ENCODE assay signal across 13 cellular contexts in genomic region chr7:90222811-90223725, GRCh38. TPM values are rescaled to one million over a fixed set of nuclear protein-coding genes. Genes with fewer than 3 reads are reported as not detected.
A peak's percentile ranks its signal among the peaks of the same experiment; 100 is the strongest.
DNase-seq lines count a peak whose midpoint lies in the region; ATAC-seq and TF ChIP-seq lines count a peak whose summit lies in the region.
"Had no signal": no experiment of that assay in that cellular context is flagged by ENCODE, and none has a peak within 500 bp of the region (broad histone marks: within the 10 kb centered on the region; RNA-seq: fewer than 3 reads in every experiment).

No MANE protein-coding gene starts in this region.

- in situ Hi-C loops in IMR-90 (cut with MboI; ENCODE audit: low sequenced_read_pairs): no loop called here

- no peak overlapping the region for H2BK120ac ChIP-seq in IMR-90 (ENCODE audit: low read depth, low read length)

- H3K27ac Mint-ChIP-seq in activated CD4-positive, alpha-beta memory T cell treated with anti-CD3 and anti-CD28 coated beads for 36 hours: no peak overlapping the region
- H3K27ac Mint-ChIP-seq: activated T-cell treated with anti-CD3 and anti-CD28 coated beads, Interleukin-2, amount 50 U/mL, for 72 hours had no signal

- no peak overlapping the region for H3K14ac ChIP-seq in IMR-90 (replicated peaks; ENCODE audit: low read depth, low read length)

- TF ChIP-seq RAD21 in IMR-90 (IDR thresholded peaks at IDR 0.05; ENCODE audit: low read length): no peak

- peaks cover 18% of the 10 kb centered on the region for H3K27me3 Mint-ChIP-seq in activated CD4-positive, alpha-beta memory T cell treated with anti-CD3 and anti-CD28 coated beads for 36 hours

- H2AK5ac ChIP-seq in IMR-90 (ENCODE audit: low read depth, low read length): no peak overlapping the region

- H4K20me1 ChIP-seq in IMR-90 (ENCODE audit: insufficient read depth, low read length): no peaks in the 10 kb centered on the region

- H3K27ac ChIP-seq in AG04450 (ENCODE audit: low read depth, low read length) (peak overlapping the region; percentile 86), IMR-90 (ENCODE audit: insufficient read depth, low read length) (peak overlapping the region; percentile 1; the same call in 1 of the 2 replicates)
- H3K27ac ChIP-seq: epithelial cell of prostate had no signal

- H3K9me3 Mint-ChIP-seq in activated CD4-positive, alpha-beta memory T cell treated with anti-CD3 and anti-CD28 coated beads for 36 hours: no peaks in the 10 kb centered on the region
- H3K9me3 Mint-ChIP-seq: activated T-cell treated with anti-CD3 and anti-CD28 coated beads, Interleukin-2, amount 50 U/mL, for 72 hours had no signal

- intact Hi-C loops in IMR-90 (cut with micrococcal nuclease): no loop called here
- intact Hi-C loops in mucosa of descending colon (cut with DNase I, micrococcal nuclease): no loop called here
- intact Hi-C loops in activated CD4-positive, alpha-beta memory T cell treated with anti-CD3 and anti-CD28 coated beads for 36 hours (cut with micrococcal nuclease): no loop called here

- H2BK5ac ChIP-seq in IMR-90 (ENCODE audit: low read depth, low read length, poor library complexity, severe bottlenecking): no peak overlapping the region

- no peak overlapping the region for H4K8ac ChIP-seq in IMR-90 (ENCODE audit: low read depth in 2 of 2, low read length in 2 of 2)

- H3K4me3 ChIP-seq in AG04450 (ENCODE audit: low read depth, low read length) (no peak overlapping the region), IMR-90 (ENCODE audit: insufficient read depth, low read depth, low read length) (no peak overlapping the region), cardiac fibroblast (replicated peaks in 1 of 2; ENCODE audit: low read depth in 2 of 2, low read length in 2 of 2) (no peak overlapping the region), mucosa of descending colon (no peak overlapping the region)
- H3K4me3 ChIP-seq: skin epidermis had no signal

- TF ChIP-seq POLR2A in IMR-90 (IDR thresholded peaks at IDR 0.05; ENCODE audit: low read depth, low read length): no peak

- peak; percentile 56 for DNase-seq in AG04450 (ENCODE audit: low read depth, low spot score)
- DNase-seq in IMR-90: peak; percentile 68
- peak; percentile 37 to 66 for DNase-seq in cardiac fibroblast (ENCODE audit: low read depth in 2 of 2)
- DNase-seq in mucosa of descending colon: no peak
- DNase-seq in superior temporal gyrus (ENCODE audit: extremely low spot score): no peak
- no peak for DNase-seq in GM19240 (ENCODE audit: insufficient read length, low spot score)
- DNase-seq in activated CD4-positive, alpha-beta memory T cell treated with anti-CD3 and anti-CD28 coated beads for 36 hours: no peak
- DNase-seq: activated T-cell treated with anti-CD3 and anti-CD28 coated beads, Interleukin-2, amount 50 U/mL, for 72 hours; C1 segment of cervical spinal cord; NCI-H1436 had no signal

- no peak overlapping the region for H3K18ac ChIP-seq in IMR-90 (ENCODE audit: low read depth, low read length)

- CTCF ChIA-PET in AG04450 (lab: Charles Lee): interaction anchor here (0.9 to 2.6 kb wide), 4 partner anchors 11 to 204 kb away, joined by 3 to 21 read pairs (median 4); partner anchors contain the start of gene STEAP2
- CTCF ChIA-PET in IMR-90 (lab: Yijun Ruan, JAX): interaction anchor here (2.2 kb wide), 1 partner anchor 11 kb away, joined by 6 read pairs; the partner anchor contains the start of gene STEAP2
- CTCF ChIA-PET in activated CD4-positive, alpha-beta memory T cell treated with anti-CD3 and anti-CD28 coated beads for 36 hours (lab: Charles Lee): no interaction called here

- no peak overlapping the region for H2BK15ac ChIP-seq in IMR-90 (ENCODE audit: low read depth, low read length)

- H3K4me1 ChIP-seq in IMR-90 (ENCODE audit: control insufficient read depth, insufficient read depth, low read length) (no peaks in the 10 kb centered on the region), mucosa of descending colon (ENCODE audit: low read depth) (no peaks in the 10 kb centered on the region)

- H3K9me1 ChIP-seq in IMR-90 (ENCODE audit: insufficient read depth, low read length): no peaks in the 10 kb centered on the region

- no peaks in the 10 kb centered on the region for H3K4me1 Mint-ChIP-seq in activated CD4-positive, alpha-beta memory T cell treated with anti-CD3 and anti-CD28 coated beads for 36 hours (ENCODE audit: low read depth)

- H3K36me3 Mint-ChIP-seq in activated CD4-positive, alpha-beta memory T cell treated with anti-CD3 and anti-CD28 coated beads for 36 hours: no peaks in the 10 kb centered on the region

- H2BK20ac ChIP-seq in IMR-90 (ENCODE audit: low read depth, low read length): no peak overlapping the region

- H3K36me3 ChIP-seq in IMR-90 (ENCODE audit: control insufficient read depth, insufficient read depth, low read length): no peaks in the 10 kb centered on the region
- H3K36me3 ChIP-seq in mucosa of descending colon (ENCODE audit: low read depth): no peaks in the 10 kb centered on the region

- no peak overlapping the region for H3K23ac ChIP-seq in IMR-90 (ENCODE audit: low read depth, low read length)

- no peak overlapping the region for H2AFZ ChIP-seq in IMR-90 (replicated peaks; ENCODE audit: low read length, poor library complexity)

- H3K9me3 ChIP-seq in AG04450 (ENCODE audit: control insufficient read depth, insufficient read depth, low read length) (no peaks in the 10 kb centered on the region), IMR-90 (ENCODE audit: control insufficient read depth, insufficient read depth, low read length) (no peaks in the 10 kb centered on the region), mucosa of descending colon (no peaks in the 10 kb centered on the region)

- no peak overlapping the region for H3K4ac ChIP-seq in IMR-90 (ENCODE audit: low read depth, low read length)

- 0 out of 2 replicates have a peak, but pooled peaks have one; percentile 21 for ATAC-seq in IMR-90 (ENCODE audit: low read depth)
- ATAC-seq in mucosa of descending colon: peak; percentile 42
- ATAC-seq in GM21529 (IDR thresholded peaks at IDR 0.05; ENCODE audit: unreplicated experiment): no peak

- H3K9ac ChIP-seq in IMR-90 (ENCODE audit: low read depth, low read length): no peak overlapping the region

- no peak overlapping the region for H4K91ac ChIP-seq in IMR-90 (ENCODE audit: insufficient read depth, low read depth, low read length)

- H3K4me3 Mint-ChIP-seq in activated CD4-positive, alpha-beta memory T cell treated with anti-CD3 and anti-CD28 coated beads for 36 hours: no peak overlapping the region
- H3K4me3 Mint-ChIP-seq: activated T-cell treated with anti-CD3 and anti-CD28 coated beads, Interleukin-2, amount 50 U/mL, for 72 hours had no signal

- H3K79me1 ChIP-seq in IMR-90 (ENCODE audit: low read depth in 1 of 2, low read length in 2 of 2): no peaks in the 10 kb centered on the region; a peak in 1 of 4 replicates

- H4K5ac ChIP-seq in IMR-90 (ENCODE audit: low read depth, low read length): no peak overlapping the region

- no peak overlapping the region for H3K56ac ChIP-seq in IMR-90 (ENCODE audit: extremely low read depth, insufficient read depth, low read length)

- no CpG with 5 or more reads among the region's 5 CpGs for WGBS in IMR-90 (ENCODE audit: extremely low coverage in 2 of 2, insufficient read length in 1 of 2), 2 experiments

- no peaks in the 10 kb centered on the region for H3K27me3 ChIP-seq in AG04450 (ENCODE audit: control insufficient read depth, insufficient read depth, low read length)
- H3K27me3 ChIP-seq in IMR-90 (ENCODE audit: control insufficient read depth, insufficient read depth, low read length): no peaks in the 10 kb centered on the region

- no peak overlapping the region for H2AK9ac ChIP-seq in IMR-90 (replicated peaks; ENCODE audit: low read depth, low read length, poor library complexity)

- H3K4me2 ChIP-seq in IMR-90 (ENCODE audit: low read depth, low read length): no peak overlapping the region

- no TSS peak for BruUV-seq in IMR-90 (replicated peaks; lab: Mats Ljungman, UMichigan)

- dilution Hi-C loops in IMR-90 (cut with HindIII; ENCODE audit: low sequenced_read_pairs, unreplicated experiment): no loop called here

- no peak for TF ChIP-seq CTCF in AG04450 (IDR thresholded peaks at IDR 0.05; ENCODE audit: low read depth, low read length)
- no peak for TF ChIP-seq CTCF in IMR-90 (conservative IDR thresholded peaks at IDR 0.05; ENCODE audit: low read depth, low read length)
- no peak for TF ChIP-seq CTCF in cardiac fibroblast (IDR thresholded peaks at IDR 0.05; ENCODE audit: low read depth, low read length)
- no peak for TF ChIP-seq CTCF in mucosa of descending colon (IDR thresholded peaks at IDR 0.05)

- POLR2A ChIA-PET in AG04450 (lab: Yijun Ruan, JAX) (interaction anchor here (0.6 to 1.9 kb wide), 2 partner anchors 12 to 70 kb away, joined by 6 to 9 read pairs; partner anchors contain the start of gene STEAP2), IMR-90 (lab: Charles Lee; ENCODE audit: unreplicated experiment) (no interaction called here)
- POLR2A ChIA-PET in activated CD4-positive, alpha-beta memory T cell treated with anti-CD3 and anti-CD28 coated beads for 36 hours (lab: Charles Lee): no interaction called here

TF ChIP-seq in IMR-90, 13 proteins besides CTCF, POLR2A, EP300 and RAD21:
- TF ChIP-seq USF2 (IDR thresholded peaks at IDR 0.05; ENCODE audit: low read depth, low read length) (no peak), CEBPB (IDR thresholded peaks at IDR 0.05; ENCODE audit: low read depth, low read length) (peak; percentile 62)

RNA-seq across cellular contexts. Expression of gene STEAP2, which starts 11.5 kb away (rescaled TPM):
- polyA plus RNA-seq in AG04450 (2011; rRNA removed) (5.4 and 6.4 TPM in 2 replicates), IMR-90 (2012; rRNA removed) (1.7 and 1.8 TPM in 2 replicates)
- polyA minus RNA-seq in AG04450 (2011; rRNA and poly(A)+ RNA removed): 3.3 and 7.6 TPM in 2 replicates
- total RNA-seq in IMR-90 (2012; rRNA removed) (3.9 and 4.2 TPM in 2 replicates), mucosa of descending colon (10 to 100 TPM; 22.2 to 26.3 (median 23.1) TPM)
- polyA plus RNA-seq in IMR-90 (2012; cell fraction: cytosol; rRNA removed): 0.45 and 0.51 TPM in 2 replicates
- 0.67 and 4.7 TPM in 2 replicates for polyA plus RNA-seq in IMR-90 (2012; cell fraction: nucleus; rRNA removed; ENCODE audit: low replicate concordance)
- total RNA-seq in activated CD4-positive, alpha-beta memory T cell treated with anti-CD3 and anti-CD28 coated beads for 36 hours: not detected
- total RNA-seq: activated T-cell treated with anti-CD3 and anti-CD28 coated beads, Interleukin-2, amount 50 U/mL, for 72 hours had no signal

RNA-seq across cellular contexts. Expression of gene CFAP69, which starts 21.9 kb away (rescaled TPM):
- polyA plus RNA-seq in AG04450 (2011; rRNA removed) (2.0 and 2.4 TPM in 2 replicates), IMR-90 (2012; rRNA removed) (0.50 and 0.86 TPM in 2 replicates)
- 1.5 and 2.1 TPM in 2 replicates for polyA minus RNA-seq in AG04450 (2011; rRNA and poly(A)+ RNA removed)
- total RNA-seq in IMR-90 (2012; rRNA removed) (0.72 and 1.7 TPM in 2 replicates), mucosa of descending colon (1 to 10 TPM; 4.2 to 7.2 (median 4.5) TPM)
- 0.13 and 0.74 TPM in 2 replicates for polyA plus RNA-seq in IMR-90 (2012; cell fraction: cytosol; rRNA removed)
- polyA plus RNA-seq in IMR-90 (2012; cell fraction: nucleus; rRNA removed; ENCODE audit: low replicate concordance): 1.3 and 2.8 TPM in 2 replicates
- total RNA-seq in activated CD4-positive, alpha-beta memory T cell treated with anti-CD3 and anti-CD28 coated beads for 36 hours: under 1 TPM in 1 of 2 experiments, not detected in 1; 0.48 TPM

Comparison
In these comparisons a context has a peak if more than half of its experiments do, and no peak if none do; other contexts are left out.
1. DNase-seq: peak in AG04450 (single experiment), IMR-90 (single experiment) and cardiac fibroblast (2 of 2); none in mucosa of descending colon (0 of 3), superior temporal gyrus (single experiment), GM19240 (single experiment) and activated CD4-positive, alpha-beta memory T cell treated with anti-CD3 and anti-CD28 coated beads for 36 hours (single experiment).